Comparison of ENCODE assay signal across 1 cellular context in the genomic region with DNA sequence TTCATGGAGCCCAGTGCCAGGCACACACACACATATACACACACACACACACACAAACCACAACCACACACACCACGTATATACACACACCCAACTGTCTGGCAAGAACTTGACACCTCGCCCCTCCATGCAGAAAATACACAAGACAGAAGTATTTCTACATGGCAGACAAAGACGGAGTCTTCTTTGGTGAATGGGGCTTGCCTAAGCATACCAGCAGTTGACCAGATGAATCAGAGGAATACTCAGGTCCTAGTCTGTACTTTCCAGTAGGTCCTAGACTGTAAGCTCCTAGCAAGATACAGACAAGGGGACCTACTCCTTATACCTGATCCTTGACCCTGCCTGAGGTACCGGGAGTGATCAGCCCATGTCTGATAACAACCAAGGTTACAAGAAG.
TF ChIP-seq lines count a peak whose summit lies in the region.

No MANE protein-coding gene starts in this region.

TF ChIP-seq in IMR-90, 13 proteins besides CTCF, POLR2A, EP300 and RAD21:
- TF ChIP-seq FOS (IDR thresholded peaks at IDR 0.05; ENCODE audit: low read depth, low read length) (no peak), MAZ (IDR thresholded peaks at IDR 0.05; ENCODE audit: borderline replicate concordance, low read depth, low read length) (no peak), RCOR1 (IDR thresholded peaks at IDR 0.05; ENCODE audit: insufficient replicate concordance, low read length) (no peak), MXI1 (IDR thresholded peaks at IDR 0.05; ENCODE audit: borderline replicate concordance, low read depth, low read length) (no peak), CHD1 (IDR thresholded peaks at IDR 0.05; ENCODE audit: low read depth, low read length) (no peak), CEBPB (IDR thresholded peaks at IDR 0.05; ENCODE audit: low read depth, low read length) (no peak), NFE2L2 (IDR thresholded peaks at IDR 0.05; ENCODE audit: low read depth, low read length) (no peak), RFX5 (IDR thresholded peaks at IDR 0.05; ENCODE audit: low read depth, low read length) (no peak), SMC3 (IDR thresholded peaks at IDR 0.05; ENCODE audit: low read depth, low read length) (no peak), BHLHE40 (IDR thresholded peaks at IDR 0.05; ENCODE audit: low read depth, low read length) (no peak), MAFK (IDR thresholded peaks at IDR 0.05; ENCODE audit: low read depth, low read length) (no peak)
- TF ChIP-seq, protein P1, sequence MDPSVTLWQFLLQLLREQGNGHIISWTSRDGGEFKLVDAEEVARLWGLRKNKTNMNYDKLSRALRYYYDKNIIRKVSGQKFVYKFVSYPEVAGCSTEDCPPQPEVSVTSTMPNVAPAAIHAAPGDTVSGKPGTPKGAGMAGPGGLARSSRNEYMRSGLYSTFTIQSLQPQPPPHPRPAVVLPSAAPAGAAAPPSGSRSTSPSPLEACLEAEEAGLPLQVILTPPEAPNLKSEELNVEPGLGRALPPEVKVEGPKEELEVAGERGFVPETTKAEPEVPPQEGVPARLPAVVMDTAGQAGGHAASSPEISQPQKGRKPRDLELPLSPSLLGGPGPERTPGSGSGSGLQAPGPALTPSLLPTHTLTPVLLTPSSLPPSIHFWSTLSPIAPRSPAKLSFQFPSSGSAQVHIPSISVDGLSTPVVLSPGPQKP (IDR thresholded peaks at IDR 0.05; ENCODE audit: borderline replicate concordance, low read depth, low read length): no peak
- TF ChIP-seq, protein P2, sequence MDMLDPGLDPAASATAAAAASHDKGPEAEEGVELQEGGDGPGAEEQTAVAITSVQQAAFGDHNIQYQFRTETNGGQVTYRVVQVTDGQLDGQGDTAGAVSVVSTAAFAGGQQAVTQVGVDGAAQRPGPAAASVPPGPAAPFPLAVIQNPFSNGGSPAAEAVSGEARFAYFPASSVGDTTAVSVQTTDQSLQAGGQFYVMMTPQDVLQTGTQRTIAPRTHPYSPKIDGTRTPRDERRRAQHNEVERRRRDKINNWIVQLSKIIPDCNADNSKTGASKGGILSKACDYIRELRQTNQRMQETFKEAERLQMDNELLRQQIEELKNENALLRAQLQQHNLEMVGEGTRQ (IDR thresholded peaks at IDR 0.05; ENCODE audit: low read depth, low read length): no peak
